21 cellular contexts compared by ENCODE assay signal in the genomic region with DNA sequence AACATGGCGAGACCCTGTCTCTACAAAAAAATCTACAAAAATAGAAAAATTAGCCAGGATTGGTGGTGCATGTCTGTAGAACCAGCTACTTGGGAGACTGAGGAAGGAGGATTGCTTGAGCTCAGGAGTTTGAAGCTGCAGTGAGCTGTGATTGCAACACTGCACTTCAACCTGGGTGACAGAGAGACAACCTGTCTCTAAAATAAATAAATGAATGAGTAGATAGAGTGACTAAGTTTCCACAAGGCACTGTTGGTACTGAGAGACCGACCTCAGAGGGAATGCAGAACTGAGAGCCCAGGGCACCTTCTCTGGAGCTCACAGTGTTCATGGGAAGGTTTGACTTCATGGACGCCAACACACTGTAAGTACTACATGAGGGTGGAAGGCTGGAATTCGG. TPM values are rescaled to one million over a fixed set of nuclear protein-coding genes. Genes with fewer than 3 reads are reported as not detected.
DNase-seq lines count a peak whose midpoint lies in the region; ATAC-seq and TF ChIP-seq lines count a peak whose summit lies in the region.
"Had no signal": no experiment of that assay in that cellular context is flagged by ENCODE, and none has a peak within 500 bp of the region (broad histone marks: within the 10 kb centered on the region; RNA-seq: fewer than 3 reads in every experiment).

No MANE protein-coding gene starts in this region.

- H3K27ac ChIP-seq in endodermal cell (ENCODE audit: low read depth, low read length) (no peak overlapping the region), liver (ENCODE audit: low read depth in 1 of 2, low read length in 2 of 2) (peak overlapping the region in 1 of 2 donors; percentile 7)

- H3K9me3 ChIP-seq in endodermal cell (ENCODE audit: control insufficient read depth, low read length) (no peaks in the 10 kb centered on the region), liver (ENCODE audit: control insufficient read depth in 4 of 4, low read length in 3 of 4) (no peaks in the 10 kb centered on the region)
- H3K9me3 ChIP-seq: BE2C had no signal

- H3K27me3 ChIP-seq in endodermal cell (ENCODE audit: control insufficient read depth, insufficient read depth, low read length, poor library complexity, severe bottlenecking) (no peaks in the 10 kb centered on the region), liver (ENCODE audit: control insufficient read depth in 4 of 4, insufficient read depth in 4 of 4, low read length in 3 of 4) (no peaks in the 10 kb centered on the region)
- H3K27me3 ChIP-seq: BE2C had no signal

- H3K4me3 ChIP-seq in endodermal cell (ENCODE audit: low read length) (no peak overlapping the region), liver (ENCODE audit: low read depth in 1 of 3, low read length in 3 of 3) (no peak overlapping the region)
- H3K4me3 ChIP-seq: GM23338 had no signal

- no peaks in the 10 kb centered on the region for H3K9me3 Mint-ChIP-seq in endodermal cell
- H3K9me3 Mint-ChIP-seq: CD8-positive, alpha-beta memory T cell; GM23338; HFFc6 had no signal

- no peak for TF ChIP-seq RAD21 in liver (IDR thresholded peaks at IDR 0.05)

- peak overlapping the region; percentile 26 for H3K27ac Mint-ChIP-seq in endodermal cell
- H3K27ac Mint-ChIP-seq: CD4-positive, CD25-positive, alpha-beta regulatory T cell; CD8-positive, alpha-beta memory T cell; GM23338; HFFc6 had no signal

- no peak overlapping the region for H3K9ac ChIP-seq in endodermal cell (ENCODE audit: extremely low read depth, low read length, poor library complexity, severe bottlenecking)
- H3K9ac ChIP-seq in liver (ENCODE audit: low read depth in 1 of 2, low read length in 2 of 2): no peak overlapping the region

- 90% methylated on average over 3 of the region's 4 CpGs; no CpG with 5 or more reads in 1 of the 2 experiments for WGBS in endodermal cell (ENCODE audit: insufficient coverage in 1 of 2, insufficient read length in 1 of 2), 2 experiments
- 82% methylated on average over 4 of the region's 4 CpGs for WGBS in liver

- intact Hi-C loops in head of caudate nucleus (cut with DNase I): no loop called here

- no peak for TF ChIP-seq CTCF in endodermal cell (conservative IDR thresholded peaks at IDR 0.05)
- TF ChIP-seq CTCF in liver (IDR thresholded peaks at IDR 0.05; ENCODE audit: low read depth, low read length, missing input control): no peak

- ATAC-seq in GM21526 (IDR thresholded peaks at IDR 0.05; ENCODE audit: low FRiP score, unreplicated experiment) (no peak), HG02571 (IDR thresholded peaks at IDR 0.05; ENCODE audit: unreplicated experiment) (no peak)
- ATAC-seq: GM23338, HCT116 had no signal

- no peak overlapping the region for H3K4me3 Mint-ChIP-seq in endodermal cell
- H3K4me3 Mint-ChIP-seq: CD4-positive, CD25-positive, alpha-beta regulatory T cell; CD8-positive, alpha-beta memory T cell; GM23338; HFFc6 had no signal

- H3K36me3 Mint-ChIP-seq in endodermal cell (ENCODE audit: low read depth): peaks cover 85% of the 10 kb centered on the region
- H3K36me3 Mint-ChIP-seq: CD4-positive, CD25-positive, alpha-beta regulatory T cell; CD8-positive, alpha-beta memory T cell had no signal

- peak; percentile 32 for DNase-seq in M059J (ENCODE audit: low read depth)
- no peak for DNase-seq in endodermal cell
- no peak for DNase-seq in head of caudate nucleus
- no peak for DNase-seq in GDM1 (lab: John Stamatoyannopoulos, UW)
- DNase-seq: ACHN; BE2C; C1 segment of cervical spinal cord; CD4-positive, CD25-positive, alpha-beta regulatory T cell; CD8-positive, alpha-beta memory T cell; COR-L47; DMS 273 treated with DMSO at 0.1 percent for 48 hours; DMS53; DND-41; EL; HFFc6 had no signal

- no peaks in the 10 kb centered on the region for H3K27me3 Mint-ChIP-seq in endodermal cell (ENCODE audit: insufficient read depth)

- H3K4me1 ChIP-seq in endodermal cell (ENCODE audit: control insufficient read depth, insufficient read depth, low read length): no peaks in the 10 kb centered on the region
- H3K4me1 ChIP-seq in liver (ENCODE audit: control insufficient read depth in 4 of 4, insufficient read depth in 4 of 4, low read length in 3 of 4): peaks cover 0 to 3% (median 0%) of the 10 kb centered on the region in 4 donors
- H3K4me1 ChIP-seq: BE2C had no signal

- H3K4me1 Mint-ChIP-seq in endodermal cell: peaks cover 6% of the 10 kb centered on the region
- H3K4me1 Mint-ChIP-seq: CD4-positive, CD25-positive, alpha-beta regulatory T cell; CD8-positive, alpha-beta memory T cell had no signal

- H3K36me3 ChIP-seq in endodermal cell (ENCODE audit: control insufficient read depth, insufficient read depth, low read length) (peaks cover 78% of the 10 kb centered on the region), liver (ENCODE audit: control insufficient read depth in 4 of 4, insufficient read depth in 3 of 4, low read depth in 1 of 4, low read length in 3 of 4) (peaks cover 0 to 57% (median 28%) of the 10 kb centered on the region in 4 donors)
- H3K36me3 ChIP-seq: BE2C had no signal

TF ChIP-seq in liver, 16 proteins besides CTCF, POLR2A, EP300 and RAD21:
- TF ChIP-seq RXRA (IDR thresholded peaks at IDR 0.05): peak in 1 of 2 donors; percentile 13
- TF ChIP-seq GABPA (IDR thresholded peaks at IDR 0.05 in 1 of 2, conservative IDR thresholded peaks at IDR 0.05 in 1 of 2): no peak
- peak; percentile 53 to 72 for TF ChIP-seq HNF4A (conservative IDR thresholded peaks at IDR 0.05)

RNA-seq across cellular contexts. Expression of gene ARSD, which starts 26.7 kb away (rescaled TPM):
- 23.0 and 23.1 TPM in 2 replicates for total RNA-seq in M059J (2014; rRNA removed; shearing (Covaris generic))
- total RNA-seq in endodermal cell (10 to 100 TPM in 1 of 2 donors, 1 to 10 TPM in 1; 4.9 to 15.7 TPM), liver (10 to 100 TPM; 19.4 to 42.4 TPM)
- polyA plus RNA-seq in endodermal cell (2013, experiment 1 of 2): 4.9 TPM
- polyA plus RNA-seq in endodermal cell (2013, experiment 2 of 2): 5.1 TPM
- 10 to 100 TPM; 11.3 to 19.5 TPM for polyA plus RNA-seq in liver
- total RNA-seq: G401 had no signal

RNA-seq across cellular contexts. Expression of gene ARSH, which starts 50.5 kb away (rescaled TPM):
- not detected in 2 replicates for total RNA-seq in M059J (2014; rRNA removed; shearing (Covaris generic))
- total RNA-seq in endodermal cell (not detected), liver (not detected)
- polyA plus RNA-seq in endodermal cell (2013, experiment 1 of 2): not detected
- polyA plus RNA-seq in endodermal cell (2013, experiment 2 of 2): not detected
- not detected for polyA plus RNA-seq in liver
- total RNA-seq: CD4-positive, CD25-positive, alpha-beta regulatory T cell; CD8-positive, alpha-beta memory T cell; G401; GM23338; HFFc6 had no signal
- polyA plus RNA-seq: CD4-positive, CD25-positive, alpha-beta regulatory T cell; CD8-positive, alpha-beta memory T cell; GM23338 had no signal
